13 cellular contexts compared by ENCODE assay signal in the genomic region with DNA sequence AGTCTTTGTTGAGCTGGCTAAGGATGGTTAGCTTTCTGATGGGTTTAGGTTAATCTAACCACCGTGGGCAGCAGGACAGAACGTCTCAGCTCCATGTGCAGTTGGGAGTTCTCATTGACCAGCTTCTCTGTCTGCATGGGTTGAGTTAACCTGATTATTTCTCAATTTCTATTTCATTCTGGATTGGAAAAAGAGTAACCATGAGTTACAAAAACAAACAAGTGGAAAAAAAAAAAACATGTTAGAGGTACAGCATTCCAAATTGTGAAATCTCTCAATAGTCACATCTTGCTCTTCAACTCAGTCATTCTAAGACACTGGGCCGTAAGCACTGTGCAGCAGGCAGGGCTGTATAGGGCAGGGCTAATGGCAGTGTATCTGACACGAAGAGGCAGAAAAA.
"Had no signal": no experiment of that assay in that cellular context is flagged by ENCODE, and none has a peak within 500 bp of the region (broad histone marks: within the 10 kb centered on the region; RNA-seq: fewer than 3 reads in every experiment).

No MANE protein-coding gene starts in this region.

- H3K36me3 Mint-ChIP-seq: memory B cell; naive thymus-derived CD8-positive, alpha-beta T cell had no signal

- H3K4me1 Mint-ChIP-seq: activated T-helper 17 cell treated with anti-CD3 and anti-CD28 coated beads, Interleukin-2, amount 50 U/mL, for 72 hours; memory B cell; naive thymus-derived CD8-positive, alpha-beta T cell had no signal

- H3K4me3 Mint-ChIP-seq: activated naive CD4-positive, alpha-beta T cell treated with anti-CD3 and anti-CD28 coated beads for 36 hours; activated T-helper 17 cell treated with anti-CD3 and anti-CD28 coated beads, Interleukin-2, amount 50 U/mL, for 72 hours; memory B cell; naive thymus-derived CD8-positive, alpha-beta T cell had no signal

- H3K27me3 Mint-ChIP-seq: activated T-helper 17 cell treated with anti-CD3 and anti-CD28 coated beads, Interleukin-2, amount 50 U/mL, for 72 hours had no signal

- DNase-seq: activated CD4-positive, alpha-beta T cell treated with anti-CD3 and anti-CD28 coated beads, Interleukin-2, amount 50 U/mL, for 4 hours; activated CD4-positive, CD25-positive, alpha-beta regulatory T cell treated with anti-CD3 and anti-CD28 coated beads, Interleukin-2, amount 50 U/mL, for 72 hours; activated naive CD4-positive, alpha-beta T cell treated with anti-CD3 and anti-CD28 coated beads for 36 hours; naive thymus-derived CD8-positive, alpha-beta T cell; retina; small intestine; stimulated activated CD4-positive, alpha-beta T cell treated with anti-CD3 and anti-CD28 coated beads, Interleukin-4, amount 100 ng/mL, for 4 hours; stimulated activated CD8-positive, alpha-beta memory T cell treated with anti-CD3 and anti-CD28 coated beads, Interleukin-4, amount 100 ng/mL, for 48 hours; stimulated activated naive CD4-positive, alpha-beta T cell treated with Interleukin-2 at 50 U/mL for 16 hours; trophoblast cell had no signal

- H3K27ac Mint-ChIP-seq: activated naive CD4-positive, alpha-beta T cell treated with anti-CD3 and anti-CD28 coated beads for 36 hours; activated T-helper 17 cell treated with anti-CD3 and anti-CD28 coated beads, Interleukin-2, amount 50 U/mL, for 72 hours; memory B cell had no signal

- ATAC-seq: activated T-helper 17 cell treated with anti-CD3 and anti-CD28 coated beads, Interleukin-2, amount 50 U/mL, for 72 hours; esophagus mucosa; naive thymus-derived CD8-positive, alpha-beta T cell had no signal
